Comparison of ENCODE assay signal across 17 cellular contexts in the genomic region with DNA sequence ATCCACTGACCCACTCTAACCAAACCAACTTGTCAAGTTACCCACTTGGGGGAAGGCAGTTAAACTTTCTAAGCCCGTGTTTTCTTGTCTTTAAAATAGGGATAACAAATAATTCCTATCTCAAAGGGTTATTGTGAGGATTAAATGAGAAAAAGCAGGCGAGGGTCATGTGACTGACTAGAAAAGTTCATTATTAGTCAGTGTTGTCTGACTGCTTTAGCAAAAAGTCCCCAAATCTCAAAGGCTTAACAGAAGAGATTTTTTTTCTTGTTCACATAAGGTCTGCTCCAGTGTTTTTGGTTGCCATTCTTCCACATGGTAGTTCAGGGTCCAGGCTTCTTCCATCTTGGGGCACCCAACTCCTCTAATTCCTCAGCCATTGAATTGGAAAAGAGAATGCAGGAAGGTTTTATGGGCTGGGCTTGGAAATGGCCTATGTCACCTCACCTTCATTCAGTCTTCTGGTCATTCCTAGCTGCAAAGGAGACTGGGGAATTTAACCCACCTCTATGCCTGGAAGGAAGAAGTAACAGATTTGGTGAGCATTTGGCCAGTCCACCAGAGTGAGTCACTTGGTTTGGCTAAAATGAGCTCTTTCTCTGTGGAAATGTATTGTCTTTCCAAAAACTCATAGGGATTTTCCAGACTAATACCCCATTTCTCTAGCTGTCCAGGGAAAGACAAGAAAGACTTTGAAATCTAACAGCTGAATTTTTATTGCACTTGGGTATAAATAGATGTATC.
DNase-seq lines count a peak whose midpoint lies in the region; ATAC-seq and TF ChIP-seq lines count a peak whose summit lies in the region.
"Had no signal": no experiment of that assay in that cellular context is flagged by ENCODE, and none has a peak within 500 bp of the region (broad histone marks: within the 10 kb centered on the region; RNA-seq: fewer than 3 reads in every experiment).

No MANE protein-coding gene starts in this region.

- H3K9ac ChIP-seq in IMR-90 (ENCODE audit: low read depth, low read length) (no peak overlapping the region), fibroblast of lung (ENCODE audit: insufficient read depth, low read length) (no peak overlapping the region), skeletal muscle tissue (ENCODE audit: low read depth in 1 of 3, low read length in 3 of 3) (no peak overlapping the region)

- H3K36me3 ChIP-seq in IMR-90 (ENCODE audit: control insufficient read depth, insufficient read depth, low read length) (peaks cover 7% of the 10 kb centered on the region), fibroblast of lung (ENCODE audit: control insufficient read depth, insufficient read depth, low read length) (no peaks in the 10 kb centered on the region), skeletal muscle tissue (ENCODE audit: control insufficient read depth in 3 of 3, insufficient read depth in 3 of 3, low read length in 3 of 3) (peaks cover 0 to 2% (median under 1%) of the 10 kb centered on the region in 3 donors)
- H3K36me3 ChIP-seq: lower lobe of right lung, neutrophil had no signal

- ATAC-seq in GM18519 (IDR thresholded peaks at IDR 0.05; ENCODE audit: low FRiP score, unreplicated experiment) (peak; percentile 52), IMR-90 (ENCODE audit: low read depth) (no peak), HG02970 (IDR thresholded peaks at IDR 0.05; ENCODE audit: low FRiP score, unreplicated experiment) (no peak)

- intact Hi-C loops in IMR-90 (cut with micrococcal nuclease) = no loop called here

- H3K56ac ChIP-seq in IMR-90 (ENCODE audit: extremely low read depth, insufficient read depth, low read length) = no peak overlapping the region

- H3K4me2 ChIP-seq in IMR-90 (ENCODE audit: low read depth, low read length) = peak overlapping the region; percentile 29; the same call in 1 of the 2 replicates
- H3K4me2 ChIP-seq in fibroblast of lung (ENCODE audit: extremely low read depth, insufficient read depth, low read length) = no peak overlapping the region

- in situ Hi-C loops in IMR-90 (cut with MboI; ENCODE audit: low sequenced_read_pairs) = no loop called here

- POLR2A ChIA-PET in IMR-90 (lab: Charles Lee; ENCODE audit: unreplicated experiment) = no interaction called here

- BruUV-seq in IMR-90 (replicated peaks; lab: Mats Ljungman, UMichigan) = no TSS peak

- peaks cover 0 to 16% of the 10 kb centered on the region in 2 experiments; a peak in 3 of 4 replicates for H3K79me1 ChIP-seq in IMR-90 (ENCODE audit: low read depth in 1 of 2, low read length in 2 of 2)

- peak overlapping the region; percentile 14; the same call in 1 of the 2 replicates for H3K14ac ChIP-seq in IMR-90 (replicated peaks; ENCODE audit: low read depth, low read length)

- H3K4ac ChIP-seq in IMR-90 (ENCODE audit: low read depth, low read length) = peak overlapping the region; percentile 25; the same call in 1 of the 2 replicates

- H3K4me1 ChIP-seq in IMR-90 (ENCODE audit: control insufficient read depth, insufficient read depth, low read length) = peaks cover 10% of the 10 kb centered on the region
- H3K4me1 ChIP-seq in fibroblast of lung (ENCODE audit: control insufficient read depth, extremely low read depth, insufficient read depth, low read length) = no peaks in the 10 kb centered on the region
- H3K4me1 ChIP-seq in skeletal muscle tissue (ENCODE audit: control insufficient read depth in 3 of 3, insufficient read depth in 3 of 3, low read length in 3 of 3) = peaks cover 43 to 52% (median 47%) of the 10 kb centered on the region in 3 donors

- dilution Hi-C loops in IMR-90 (cut with HindIII; ENCODE audit: low sequenced_read_pairs, unreplicated experiment) = no loop called here

- H2AFZ ChIP-seq in IMR-90 (replicated peaks; ENCODE audit: low read length, poor library complexity) (no peak overlapping the region), fibroblast of lung (ENCODE audit: low read length) (no peak overlapping the region)

- H3K4me3 ChIP-seq in IMR-90 (ENCODE audit: insufficient read depth, low read depth, low read length) (no peak overlapping the region), fibroblast of lung (replicated peaks in 1 of 4; ENCODE audit: control extremely low read depth in 1 of 4, insufficient read depth in 1 of 4, low read depth in 3 of 4, low read length in 4 of 4) (no peak overlapping the region), skeletal muscle tissue (ENCODE audit: low read length in 3 of 3) (no peak overlapping the region)
- H3K4me3 ChIP-seq: lower lobe of right lung had no signal

- H4K5ac ChIP-seq in IMR-90 (ENCODE audit: low read depth, low read length) = peak overlapping the region; percentile 48; the same call in 1 of the 2 replicates

- no peaks in the 10 kb centered on the region for H3K79me2 ChIP-seq in fibroblast of lung (ENCODE audit: control insufficient read depth, insufficient read depth, low read length)

- no peak overlapping the region for H2BK5ac ChIP-seq in IMR-90 (ENCODE audit: low read depth, low read length, poor library complexity, severe bottlenecking)

- H2BK15ac ChIP-seq in IMR-90 (ENCODE audit: low read depth, low read length) = no peak overlapping the region

- H2AK9ac ChIP-seq in IMR-90 (replicated peaks; ENCODE audit: low read depth, low read length, poor library complexity) = no peak overlapping the region

- H4K8ac ChIP-seq in IMR-90 (ENCODE audit: low read depth in 2 of 2, low read length in 2 of 2) = no peak overlapping the region

- no peak for TF ChIP-seq CTCF in IMR-90 (conservative IDR thresholded peaks at IDR 0.05; ENCODE audit: low read depth, low read length)
- TF ChIP-seq CTCF in fibroblast of lung (conservative IDR thresholded peaks at IDR 0.05 in 1 of 2, IDR thresholded peaks at IDR 0.05 in 1 of 2; ENCODE audit: low read depth in 1 of 2, low read length in 2 of 2) = no peak

- H3K18ac ChIP-seq in IMR-90 (ENCODE audit: low read depth, low read length) = peak overlapping the region; percentile 1

- TF ChIP-seq POLR2A in IMR-90 (IDR thresholded peaks at IDR 0.05; ENCODE audit: low read depth, low read length) = no peak

- no peak overlapping the region for H3K23ac ChIP-seq in IMR-90 (ENCODE audit: low read depth, low read length)

- no peak for TF ChIP-seq RAD21 in IMR-90 (IDR thresholded peaks at IDR 0.05; ENCODE audit: low read length)

- H2BK20ac ChIP-seq in IMR-90 (ENCODE audit: low read depth, low read length) = no peak overlapping the region

- WGBS in IMR-90 (ENCODE audit: extremely low coverage in 2 of 2, insufficient read length in 1 of 2), 2 experiments = no CpG with 5 or more reads among the region's 2 CpGs

- no peak overlapping the region for H2BK120ac ChIP-seq in IMR-90 (ENCODE audit: low read depth, low read length)

- H3K27me3 ChIP-seq in IMR-90 (ENCODE audit: control insufficient read depth, insufficient read depth, low read length) (no peaks in the 10 kb centered on the region), fibroblast of lung (ENCODE audit: control insufficient read depth, insufficient read depth, low read length) (no peaks in the 10 kb centered on the region), skeletal muscle tissue (ENCODE audit: control insufficient read depth in 3 of 3, insufficient read depth in 3 of 3, low read length in 3 of 3) (no peaks in the 10 kb centered on the region)
- H3K27me3 ChIP-seq: neutrophil had no signal

- no peak overlapping the region for H2AK5ac ChIP-seq in IMR-90 (ENCODE audit: low read depth, low read length)

- H3K9me3 ChIP-seq in IMR-90 (ENCODE audit: control insufficient read depth, insufficient read depth, low read length) (peaks cover 9% of the 10 kb centered on the region), fibroblast of lung (ENCODE audit: control insufficient read depth, insufficient read depth, low read depth, low read length) (no peaks in the 10 kb centered on the region), skeletal muscle tissue (ENCODE audit: control insufficient read depth in 3 of 3, low read length in 3 of 3) (no peaks in the 10 kb centered on the region)
- H3K9me3 ChIP-seq: lower lobe of right lung, neutrophil had no signal

- H4K20me1 ChIP-seq in IMR-90 (ENCODE audit: insufficient read depth, low read length) (peaks cover 4% of the 10 kb centered on the region; the same call in 1 of the 2 replicates), fibroblast of lung (ENCODE audit: control insufficient read depth, extremely low read depth, insufficient read depth, low read length) (no peaks in the 10 kb centered on the region)

- CTCF ChIA-PET in IMR-90 (lab: Yijun Ruan, JAX) = interaction anchor here (0.6 kb wide), 1 partner anchor 88 kb away, joined by 3 read pairs; no protein-coding TSS in a partner anchor

- no peak overlapping the region for H4K91ac ChIP-seq in IMR-90 (ENCODE audit: insufficient read depth, low read depth, low read length)

- peaks cover 6% of the 10 kb centered on the region; the same call in 1 of the 2 replicates for H3K9me1 ChIP-seq in IMR-90 (ENCODE audit: insufficient read depth, low read length)

- DNase-seq in IMR-90 = peak; percentile 47
- peak; percentile 48 to 58 for DNase-seq in fibroblast of lung (ENCODE audit: low read depth in 2 of 2)
- no peak for DNase-seq in NCI-H526 (lab: John Stamatoyannopoulos, UW)
- DNase-seq in MV-4-11 (lab: John Stamatoyannopoulos, UW) = no peak
- no peak for DNase-seq in midbrain (lab: John Stamatoyannopoulos, UW)
- DNase-seq: activated CD4-positive, CD25-positive, alpha-beta regulatory T cell; activated CD8-positive, alpha-beta memory T cell treated with anti-CD3 and anti-CD28 coated beads, Interleukin-2, amount 50 U/mL, for 4 hours; activated naive CD4-positive, alpha-beta T cell treated with anti-CD3 and anti-CD28 coated beads, Interleukin-2, amount 10 ng/mL, durations not matched to agents 7 days and 5 days; KBM-7; lower lobe of right lung; NCI-H1436 treated with DMSO at 0.1 percent for 48 hours; NCI-H510A; stimulated activated CD4-positive, alpha-beta T cell treated with anti-CD3 and anti-CD28 coated beads, Interleukin-12 subunit alpha, Interleukin-12 subunit beta, amount 100 ng/mL, for 4 hours had no signal

- H3K27ac ChIP-seq in IMR-90 (ENCODE audit: insufficient read depth, low read length) (no peak overlapping the region; the same call in 1 of the 2 replicates), fibroblast of lung (ENCODE audit: insufficient read depth, low read length) (no peak overlapping the region), skeletal muscle tissue (ENCODE audit: low read depth, low read length) (peak overlapping the region; percentile 97)
- H3K27ac ChIP-seq: lower lobe of right lung, neutrophil had no signal

TF ChIP-seq in IMR-90, 13 proteins besides CTCF, POLR2A, EP300 and RAD21 (continues in another document):
- TF ChIP-seq, protein P1, sequence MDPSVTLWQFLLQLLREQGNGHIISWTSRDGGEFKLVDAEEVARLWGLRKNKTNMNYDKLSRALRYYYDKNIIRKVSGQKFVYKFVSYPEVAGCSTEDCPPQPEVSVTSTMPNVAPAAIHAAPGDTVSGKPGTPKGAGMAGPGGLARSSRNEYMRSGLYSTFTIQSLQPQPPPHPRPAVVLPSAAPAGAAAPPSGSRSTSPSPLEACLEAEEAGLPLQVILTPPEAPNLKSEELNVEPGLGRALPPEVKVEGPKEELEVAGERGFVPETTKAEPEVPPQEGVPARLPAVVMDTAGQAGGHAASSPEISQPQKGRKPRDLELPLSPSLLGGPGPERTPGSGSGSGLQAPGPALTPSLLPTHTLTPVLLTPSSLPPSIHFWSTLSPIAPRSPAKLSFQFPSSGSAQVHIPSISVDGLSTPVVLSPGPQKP (IDR thresholded peaks at IDR 0.05; ENCODE audit: borderline replicate concordance, low read depth, low read length) = no peak
- TF ChIP-seq BHLHE40 (IDR thresholded peaks at IDR 0.05; ENCODE audit: low read depth, low read length) = no peak

Comparison
In these comparisons a context has a peak if more than half of its experiments do, and no peak if none do; other contexts are left out.
1. DNase-seq: peak in IMR-90 (single experiment) and fibroblast of lung (2 of 2); none in NCI-H526 (0 of 2), MV-4-11 (single experiment) and midbrain (single experiment).